9 cellular contexts compared by ENCODE assay signal in genomic region chr5:91373016-91373415, GRCh38. TPM values are rescaled to one million over a fixed set of nuclear protein-coding genes. Genes with fewer than 3 reads are reported as not detected.
DNase-seq lines count a peak whose midpoint lies in the region; ATAC-seq and TF ChIP-seq lines count a peak whose summit lies in the region.
"Had no signal": no experiment of that assay in that cellular context is flagged by ENCODE, and none has a peak within 500 bp of the region (broad histone marks: within the 10 kb centered on the region; RNA-seq: fewer than 3 reads in every experiment).

No MANE protein-coding gene starts in this region.

- H3K36me3 ChIP-seq in cardiac muscle cell = peaks cover 96% of the 10 kb centered on the region
- H3K36me3 ChIP-seq in right atrium auricular region = peaks cover 75% of the 10 kb centered on the region
- peaks cover 33 to 78% of the 10 kb centered on the region in 2 donors for H3K36me3 ChIP-seq in ascending aorta
- H3K36me3 ChIP-seq in uterus = no peaks in the 10 kb centered on the region

- H3K36me3 Mint-ChIP-seq in natural killer cell = peaks cover 34% of the 10 kb centered on the region
- H3K36me3 Mint-ChIP-seq in stimulated activated naive B cell treated with anti-CD40 and anti-IgM and Interleukin-4, amounts not matched to agents 10 μg/mL and 1 μg/mL and 100 μg/mL, for 72 hours = peaks cover 18 to 45% of the 10 kb centered on the region in 2 donors
- H3K36me3 Mint-ChIP-seq in T-helper 2 cell treated with Interferon-gamma antibody and Interleukin-4, amounts not matched to agents 5 μg/mL and 100 μg/mL, for 36 hours (ENCODE audit: low read depth) = peaks cover 76% of the 10 kb centered on the region

- H3K4me1 ChIP-seq in cardiac muscle cell (ENCODE audit: low read depth) (peaks cover 11% of the 10 kb centered on the region), right atrium auricular region (peaks cover 0 to 45% of the 10 kb centered on the region in 2 donors), ascending aorta (peaks cover 0 to 15% of the 10 kb centered on the region in 2 donors), uterus (peaks cover 4 to 14% of the 10 kb centered on the region in 2 donors)

- no peak for TF ChIP-seq POLR2A in uterus (IDR thresholded peaks at IDR 0.05)

- peaks cover 27 to 54% of the 10 kb centered on the region in 2 donors for H3K4me1 Mint-ChIP-seq in natural killer cell
- H3K4me1 Mint-ChIP-seq in stimulated activated naive B cell treated with anti-CD40 and anti-IgM and Interleukin-4, amounts not matched to agents 10 μg/mL and 1 μg/mL and 100 μg/mL, for 72 hours = peaks cover 7 to 13% of the 10 kb centered on the region in 2 donors
- peaks cover 7% of the 10 kb centered on the region for H3K4me1 Mint-ChIP-seq in T-helper 2 cell treated with Interferon-gamma antibody and Interleukin-4, amounts not matched to agents 5 μg/mL and 100 μg/mL, for 36 hours (ENCODE audit: low read depth)

- intact Hi-C loops in ascending aorta (cut with DNase I) (no loop called here), natural killer cell (cut with micrococcal nuclease) (no loop called here), uterus (cut with DNase I; ENCODE audit: low total_unique reads) (no loop called here)

- ATAC-seq in natural killer cell = no peak
- ATAC-seq in stimulated activated naive B cell treated with anti-CD40 and anti-IgM and Interleukin-4, amounts not matched to agents 10 μg/mL and 1 μg/mL and 100 μg/mL, for 72 hours (replicated peaks) = no peak
- ATAC-seq: activated naive CD4-positive, alpha-beta T cell treated with anti-CD3 and anti-CD28 coated beads, Interleukin-2, amount 50 U/mL, for 72 hours had no signal

- no peak overlapping the region for H3K4me3 Mint-ChIP-seq in natural killer cell
- no peak overlapping the region for H3K4me3 Mint-ChIP-seq in stimulated activated naive B cell treated with anti-CD40 and anti-IgM and Interleukin-4, amounts not matched to agents 10 μg/mL and 1 μg/mL and 100 μg/mL, for 72 hours
- H3K4me3 Mint-ChIP-seq in T-helper 2 cell treated with Interferon-gamma antibody and Interleukin-4, amounts not matched to agents 5 μg/mL and 100 μg/mL, for 36 hours = no peak overlapping the region

- H3K9me3 ChIP-seq in cardiac muscle cell (ENCODE audit: low read depth) = no peaks in the 10 kb centered on the region
- H3K9me3 ChIP-seq in right atrium auricular region = no peaks in the 10 kb centered on the region
- H3K9me3 ChIP-seq in ascending aorta = no peaks in the 10 kb centered on the region
- H3K9me3 ChIP-seq in uterus = no peaks in the 10 kb centered on the region

- H3K27me3 Mint-ChIP-seq in natural killer cell (ENCODE audit: low read depth in 2 of 2) = no peaks in the 10 kb centered on the region
- no peaks in the 10 kb centered on the region for H3K27me3 Mint-ChIP-seq in stimulated activated naive B cell treated with anti-CD40 and anti-IgM and Interleukin-4, amounts not matched to agents 10 μg/mL and 1 μg/mL and 100 μg/mL, for 72 hours
- no peaks in the 10 kb centered on the region for H3K27me3 Mint-ChIP-seq in T-helper 2 cell treated with Interferon-gamma antibody and Interleukin-4, amounts not matched to agents 5 μg/mL and 100 μg/mL, for 36 hours (ENCODE audit: low read depth)

- no peaks in the 10 kb centered on the region for H3K9me3 Mint-ChIP-seq in natural killer cell
- no peaks in the 10 kb centered on the region for H3K9me3 Mint-ChIP-seq in stimulated activated naive B cell treated with anti-CD40 and anti-IgM and Interleukin-4, amounts not matched to agents 10 μg/mL and 1 μg/mL and 100 μg/mL, for 72 hours
- H3K9me3 Mint-ChIP-seq in T-helper 2 cell treated with Interferon-gamma antibody and Interleukin-4, amounts not matched to agents 5 μg/mL and 100 μg/mL, for 36 hours = no peaks in the 10 kb centered on the region
- H3K9me3 Mint-ChIP-seq: activated naive CD4-positive, alpha-beta T cell treated with anti-CD3 and anti-CD28 coated beads, Interleukin-2, amount 50 U/mL, for 72 hours had no signal

- H3K27me3 ChIP-seq in cardiac muscle cell (no peaks in the 10 kb centered on the region), right atrium auricular region (no peaks in the 10 kb centered on the region), ascending aorta (no peaks in the 10 kb centered on the region), uterus (no peaks in the 10 kb centered on the region)

- H3K4me3 ChIP-seq in cardiac muscle cell = no peak overlapping the region
- no peak overlapping the region for H3K4me3 ChIP-seq in right atrium auricular region
- no peak overlapping the region for H3K4me3 ChIP-seq in ascending aorta
- no peak overlapping the region for H3K4me3 ChIP-seq in uterus

- DNase-seq in cardiac muscle cell (ENCODE audit: low read depth in 1 of 2, low spot score in 1 of 2) = no peak
- no peak for DNase-seq in right atrium auricular region (ENCODE audit: low spot score)
- DNase-seq in ascending aorta (ENCODE audit: low spot score in 2 of 2) = no peak
- no peak for DNase-seq in natural killer cell
- no peak for DNase-seq in uterus
- DNase-seq in GF-D8 (lab: John Stamatoyannopoulos, UW) = no peak
- DNase-seq in stimulated activated naive B cell treated with anti-CD40 and anti-IgM and Interleukin-4, amounts not matched to agents 10 μg/mL and 1 μg/mL and 100 μg/mL, for 72 hours = no peak
- DNase-seq in T-helper 2 cell treated with Interferon-gamma antibody and Interleukin-4, amounts not matched to agents 5 μg/mL and 100 μg/mL, for 36 hours (ENCODE audit: low spot score) = no peak

- peak overlapping the region; percentile 83 to 100 for H3K27ac Mint-ChIP-seq in natural killer cell
- H3K27ac Mint-ChIP-seq in stimulated activated naive B cell treated with anti-CD40 and anti-IgM and Interleukin-4, amounts not matched to agents 10 μg/mL and 1 μg/mL and 100 μg/mL, for 72 hours = no peak overlapping the region
- H3K27ac Mint-ChIP-seq in T-helper 2 cell treated with Interferon-gamma antibody and Interleukin-4, amounts not matched to agents 5 μg/mL and 100 μg/mL, for 36 hours = no peak overlapping the region
- H3K27ac Mint-ChIP-seq: activated naive CD4-positive, alpha-beta T cell treated with anti-CD3 and anti-CD28 coated beads, Interleukin-2, amount 50 U/mL, for 72 hours had no signal

- H3K27ac ChIP-seq in cardiac muscle cell (peak overlapping the region; percentile 54), right atrium auricular region (peak overlapping the region in 1 of 2 donors; percentile 29), ascending aorta (peak overlapping the region; percentile 20 to 53), uterus (peak overlapping the region; percentile 4 to 61)

- no peak for TF ChIP-seq CTCF in cardiac muscle cell (IDR thresholded peaks at IDR 0.05; ENCODE audit: low read depth, low read length)
- TF ChIP-seq CTCF in right atrium auricular region (IDR thresholded peaks at IDR 0.05) = no peak
- TF ChIP-seq CTCF in ascending aorta (IDR thresholded peaks at IDR 0.05) = no peak
- no peak for TF ChIP-seq CTCF in natural killer cell (IDR thresholded peaks at IDR 0.05)
- no peak for TF ChIP-seq CTCF in uterus (IDR thresholded peaks at IDR 0.05)

RNA-seq across cellular contexts. Expression of gene ARRDC3, which starts 10.1 kb away (rescaled TPM):
- 63.6 and 75.8 TPM in 2 replicates for total RNA-seq in cardiac muscle cell
- polyA plus RNA-seq in cardiac muscle cell = 56.8 and 70.6 TPM in 2 replicates
- 10 to 100 TPM; 11.2 to 15.2 TPM for total RNA-seq in right atrium auricular region
- 30.1 TPM for total RNA-seq in ascending aorta
- total RNA-seq in natural killer cell = 100 to 1,000 TPM; 117 to 375 (median 133) TPM
- total RNA-seq in uterus = 100 to 1,000 TPM in 1 of 4 donors, 10 to 100 TPM in 3; 11.5 to 237 (median 38.6) TPM

Comparison
In these comparisons a context has a peak if more than half of its experiments do, and no peak if none do; other contexts are left out.
1. H3K27ac Mint-ChIP-seq: peak in natural killer cell (2 of 2); none in stimulated activated naive B cell treated with anti-CD40 and anti-IgM and Interleukin-4, amounts not matched to agents 10 μg/mL and 1 μg/mL and 100 μg/mL, for 72 hours (single experiment) and T-helper 2 cell treated with Interferon-gamma antibody and Interleukin-4, amounts not matched to agents 5 μg/mL and 100 μg/mL, for 36 hours (single experiment).